ENCODE assay signal across 17 cellular contexts in the genomic region with DNA sequence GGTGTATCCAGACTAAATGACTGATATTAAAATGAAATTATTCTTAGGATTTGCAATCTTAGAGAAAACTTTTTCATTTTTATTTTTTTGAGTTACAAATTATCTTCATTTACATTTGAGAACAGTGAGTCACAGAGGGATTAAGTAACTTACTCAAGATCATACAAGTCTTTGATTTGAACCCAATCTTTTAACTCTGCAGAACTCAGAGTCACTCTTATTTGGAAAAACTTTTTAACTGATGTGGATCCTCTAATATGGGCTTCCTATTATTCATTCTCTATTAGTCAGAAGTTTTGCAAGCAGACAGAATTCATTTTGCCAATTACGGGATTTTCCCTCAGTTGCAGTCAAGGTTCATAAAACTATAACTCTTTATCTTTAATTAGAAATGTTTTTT. TPM values are rescaled to one million over a fixed set of nuclear protein-coding genes. Genes with fewer than 3 reads are reported as not detected.
A peak's percentile ranks its signal among the peaks of the same experiment; 100 is the strongest.
DNase-seq lines count a peak whose midpoint lies in the region; ATAC-seq and TF ChIP-seq lines count a peak whose summit lies in the region.
"Had no signal": no experiment of that assay in that cellular context is flagged by ENCODE, and none has a peak within 500 bp of the region (broad histone marks: within the 10 kb centered on the region; RNA-seq: fewer than 3 reads in every experiment).

No MANE protein-coding gene starts in this region.

- TF ChIP-seq CTCF in fibroblast of lung (conservative IDR thresholded peaks at IDR 0.05 in 1 of 2, IDR thresholded peaks at IDR 0.05 in 1 of 2; ENCODE audit: low read depth in 1 of 2, low read length in 2 of 2) = no peak

- H3K9ac ChIP-seq in adipocyte (ENCODE audit: low read length) = no peak overlapping the region
- no peak overlapping the region for H3K9ac ChIP-seq in fibroblast of lung (ENCODE audit: insufficient read depth, low read length)
- H3K9ac ChIP-seq: SK-N-SH had no signal

- no peak overlapping the region for H3K4me3 ChIP-seq in adipocyte (ENCODE audit: low read length)
- H3K4me3 ChIP-seq in fibroblast of lung (replicated peaks in 1 of 4; ENCODE audit: control extremely low read depth in 1 of 4, insufficient read depth in 1 of 4, low read depth in 3 of 4, low read length in 4 of 4) = no peak overlapping the region
- H3K4me3 ChIP-seq: GM23338, K562 had no signal

- H3K79me2 ChIP-seq in fibroblast of lung (ENCODE audit: control insufficient read depth, insufficient read depth, low read length) = no peaks in the 10 kb centered on the region

- ATAC-seq in GM21723 (IDR thresholded peaks at IDR 0.05; ENCODE audit: unreplicated experiment) = no peak
- no peak for ATAC-seq in GM18868 (IDR thresholded peaks at IDR 0.05; ENCODE audit: unreplicated experiment)
- ATAC-seq: GM23338, K562, Right ventricle myocardium inferior had no signal

- no peaks in the 10 kb centered on the region for H4K20me1 ChIP-seq in fibroblast of lung (ENCODE audit: control insufficient read depth, extremely low read depth, insufficient read depth, low read length)

- peak; percentile 3 for DNase-seq in GM03348 (ENCODE audit: low spot score)
- peak; percentile 24 for DNase-seq in adipocyte (ENCODE audit: low read depth)
- DNase-seq in fibroblast of lung (ENCODE audit: low read depth in 2 of 2) = peak; percentile 15 to 68
- peak; percentile 24 for DNase-seq in kidney tubule cell (ENCODE audit: low spot score)
- no peak for DNase-seq in G401 (ENCODE audit: low spot score)
- DNase-seq in DMS53 (lab: John Stamatoyannopoulos, UW) = no peak
- DNase-seq: CD4-positive, alpha-beta T cell; DMS79 treated with DMSO at 0.1 percent for 48 hours; NCI-H1105; NCI-H1694 treated with DMSO at 0.1 percent for 48 hours; SK-N-SH had no signal

- H3K27ac ChIP-seq in fibroblast of lung (ENCODE audit: insufficient read depth, low read length) = no peak overlapping the region
- H3K27ac ChIP-seq: HL-60 had no signal

- H3K4me1 ChIP-seq in adipocyte (ENCODE audit: control insufficient read depth, insufficient read depth, low read length) = no peaks in the 10 kb centered on the region
- no peaks in the 10 kb centered on the region for H3K4me1 ChIP-seq in fibroblast of lung (ENCODE audit: control insufficient read depth, extremely low read depth, insufficient read depth, low read length)

- no peak overlapping the region for H2AFZ ChIP-seq in fibroblast of lung (ENCODE audit: low read length)
- H2AFZ ChIP-seq: GM23338 had no signal

- H3K36me3 ChIP-seq in adipocyte (ENCODE audit: control insufficient read depth, insufficient read depth, low read length, severe bottlenecking) (peaks cover 7% of the 10 kb centered on the region), fibroblast of lung (ENCODE audit: control insufficient read depth, insufficient read depth, low read length) (no peaks in the 10 kb centered on the region)

- in situ Hi-C loops in G401 (cut with HindIII; ENCODE audit: low sequenced_read_pairs) = no loop called here

- H3K27me3 ChIP-seq in adipocyte (replicated peaks; ENCODE audit: control insufficient read depth, insufficient read depth, low read length) (peaks cover 5% of the 10 kb centered on the region), fibroblast of lung (ENCODE audit: control insufficient read depth, insufficient read depth, low read length) (no peaks in the 10 kb centered on the region)

- no peak overlapping the region for H3K4me2 ChIP-seq in fibroblast of lung (ENCODE audit: extremely low read depth, insufficient read depth, low read length)
- H3K4me2 ChIP-seq: GM23338, SK-N-SH had no signal

- no peaks in the 10 kb centered on the region for H3K9me3 ChIP-seq in adipocyte (ENCODE audit: control insufficient read depth, low read length)
- no peaks in the 10 kb centered on the region for H3K9me3 ChIP-seq in fibroblast of lung (ENCODE audit: control insufficient read depth, insufficient read depth, low read depth, low read length)
- H3K9me3 ChIP-seq: SK-N-SH had no signal

RNA-seq across cellular contexts. Expression of gene HPRT1, which starts 20.1 kb away (rescaled TPM):
- total RNA-seq in fibroblast of lung = 18.5 and 23.0 TPM in 2 replicates
- polyA plus RNA-seq in fibroblast of lung = 51.8 and 63.8 TPM in 2 replicates
- 39.6 and 55.6 TPM in 2 replicates for polyA plus RNA-seq in fibroblast of lung (2012)
- polyA minus RNA-seq in fibroblast of lung (ENCODE audit: low replicate concordance) = 3.7 and 4.9 TPM in 2 replicates
- total RNA-seq in G401 (2014; rRNA removed; shearing (Covaris generic)) = 53.6 and 70.5 TPM in 2 replicates

Comparison
In these comparisons a context has a peak if more than half of its experiments do, and no peak if none do; other contexts are left out.
1. DNase-seq: peak in GM03348 (single experiment), adipocyte (single experiment), fibroblast of lung (2 of 2) and kidney tubule cell (single experiment); none in G401 (single experiment) and DMS53 (single experiment).